In the genomic region with DNA sequence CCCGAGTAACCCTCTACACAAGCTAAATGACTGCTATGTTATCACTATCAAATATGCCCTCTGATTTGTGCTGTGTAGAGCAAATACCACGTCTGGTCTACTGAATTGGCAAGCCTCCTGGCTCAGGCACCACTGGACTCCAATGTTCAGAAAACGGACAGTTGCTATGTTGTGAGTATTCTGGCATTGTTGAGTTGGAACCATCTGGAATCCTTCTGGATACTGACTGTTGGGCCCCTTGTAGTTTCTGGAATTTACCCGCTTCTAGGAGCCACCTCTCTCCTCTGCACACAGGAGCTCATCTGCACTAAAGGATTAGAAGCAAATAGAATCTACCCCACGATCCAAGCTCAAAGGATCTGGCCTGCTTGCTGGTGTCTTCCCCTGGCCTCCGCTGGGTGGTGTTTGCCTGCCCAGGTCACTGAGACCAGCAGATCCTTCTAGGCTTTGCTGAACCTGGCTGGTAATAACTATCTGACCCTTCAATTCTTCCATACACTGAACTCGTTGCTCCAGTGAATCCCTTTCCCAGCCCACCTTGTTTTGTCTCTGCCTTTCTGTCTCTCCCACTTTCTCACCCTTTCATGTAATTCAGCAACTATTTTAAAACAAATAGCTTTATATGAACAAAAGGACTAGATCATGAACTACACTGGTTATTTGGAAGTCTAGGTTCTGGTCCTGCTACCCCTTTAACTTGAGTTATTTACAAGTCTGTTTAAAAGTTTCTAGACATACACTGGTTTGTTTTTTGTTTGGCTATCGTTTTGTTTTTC, we compare ENCODE assay signal across 10 cellular contexts. TPM values are rescaled to one million over a fixed set of nuclear protein-coding genes. Genes with fewer than 3 reads are reported as not detected.
DNase-seq lines count a peak whose midpoint lies in the region; TF ChIP-seq lines count a peak whose summit lies in the region.
"Had no signal": no experiment of that assay in that cellular context is flagged by ENCODE, and none has a peak within 500 bp of the region (broad histone marks: within the 10 kb centered on the region; RNA-seq: fewer than 3 reads in every experiment).

No MANE protein-coding gene starts in this region.

- H3K9me3 Mint-ChIP-seq in activated T-cell treated with anti-CD3 and anti-CD28 coated beads, Interleukin-2, amount 50 U/mL, for 24 hours, result no peaks in the 10 kb centered on the region

- H3K27me3 Mint-ChIP-seq in activated T-cell treated with anti-CD3 and anti-CD28 coated beads, Interleukin-2, amount 50 U/mL, for 24 hours, result peaks cover 45% of the 10 kb centered on the region

- no peak overlapping the region for H3K4me3 ChIP-seq in foreskin fibroblast (ENCODE audit: low read depth in 1 of 2, low read length in 2 of 2)

- H3K4me3 Mint-ChIP-seq in activated T-cell treated with anti-CD3 and anti-CD28 coated beads, Interleukin-2, amount 50 U/mL, for 24 hours, result no peak overlapping the region

- peak; percentile 50 for TF ChIP-seq CTCF in foreskin fibroblast (IDR thresholded peaks at IDR 0.05; ENCODE audit: low read depth, low read length)

- H3K27ac Mint-ChIP-seq in activated T-cell treated with anti-CD3 and anti-CD28 coated beads, Interleukin-2, amount 50 U/mL, for 24 hours, result no peak overlapping the region
- H3K27ac Mint-ChIP-seq: immature natural killer cell had no signal

- peak; percentile 25 for DNase-seq in Daoy (ENCODE audit: low read depth)
- peak; percentile 81 for DNase-seq in NCI-H82 (lab: John Stamatoyannopoulos, UW)
- peak; percentile 18 to 70 for DNase-seq in foreskin fibroblast
- DNase-seq in renal cortical epithelial cell (ENCODE audit: low read depth), result peak; percentile 43
- no peak for DNase-seq in DMS 273 (lab: John Stamatoyannopoulos, UW; ENCODE audit: unreplicated experiment)
- no peak for DNase-seq in stimulated activated CD4-positive, alpha-beta T cell treated with anti-CD3 and anti-CD28 coated beads, Interleukin-12 subunit alpha, Interleukin-12 subunit beta, amount 100 ng/mL, for 4 hours
- DNase-seq in activated T-cell treated with anti-CD3 and anti-CD28 coated beads, Interleukin-2, amount 50 U/mL, for 24 hours, result no peak
- no peak for DNase-seq in NCI-H774 (lab: John Stamatoyannopoulos, UW)
- DNase-seq: immature natural killer cell, NCI-H1092 treated with DMSO at 0.1 percent for 48 hours had no signal

- H3K4me1 Mint-ChIP-seq in activated T-cell treated with anti-CD3 and anti-CD28 coated beads, Interleukin-2, amount 50 U/mL, for 24 hours (ENCODE audit: low read depth), result peaks cover 55% of the 10 kb centered on the region

- no peaks in the 10 kb centered on the region for H3K36me3 Mint-ChIP-seq in activated T-cell treated with anti-CD3 and anti-CD28 coated beads, Interleukin-2, amount 50 U/mL, for 24 hours (ENCODE audit: low read depth)

RNA-seq across cellular contexts. Expression of gene HAAO, which starts 2.1 kb away (rescaled TPM):
- total RNA-seq in Daoy (2014; rRNA removed; shearing (Covaris generic)), result not detected in 2 replicates
- total RNA-seq in renal cortical epithelial cell, result 1.1 and 1.2 TPM in 2 replicates

RNA-seq across cellular contexts. Expression of gene OXER1, which starts 30.5 kb away (rescaled TPM):
- total RNA-seq in Daoy (2014; rRNA removed; shearing (Covaris generic)), result not detected in 2 replicates
- total RNA-seq in renal cortical epithelial cell, result 0.15 TPM in 1 of 2 replicates, not detected in the other

Comparison
In these comparisons a context has a peak if more than half of its experiments do, and no peak if none do; other contexts are left out.
1. DNase-seq: peak in Daoy (single experiment), NCI-H82 (single experiment), foreskin fibroblast (2 of 2) and renal cortical epithelial cell (single experiment); none in DMS 273 (single experiment), stimulated activated CD4-positive, alpha-beta T cell treated with anti-CD3 and anti-CD28 coated beads, Interleukin-12 subunit alpha, Interleukin-12 subunit beta, amount 100 ng/mL, for 4 hours (single experiment), activated T-cell treated with anti-CD3 and anti-CD28 coated beads, Interleukin-2, amount 50 U/mL, for 24 hours (single experiment) and NCI-H774 (single experiment).